7 cellular contexts compared by ENCODE assay signal in genomic region chr12:7186058-7186457, GRCh38. TPM values are rescaled to one million over a fixed set of nuclear protein-coding genes. Genes with fewer than 3 reads are reported as not detected.
DNase-seq lines count a peak whose midpoint lies in the region; ATAC-seq and TF ChIP-seq lines count a peak whose summit lies in the region.
"Not testable (repeated sequence)": the region's sequence is repeated elsewhere in the genome, so short reads cannot be mapped to it uniquely, and the experiment has no call there.
"Had no signal": no experiment of that assay in that cellular context is flagged by ENCODE, and none has a peak within 500 bp of the region (broad histone marks: within the 10 kb centered on the region; RNA-seq: fewer than 3 reads in every experiment).

No MANE protein-coding gene starts in this region.

- not testable (repeated sequence) for H2BK12ac ChIP-seq in mesenchymal stem cell (ENCODE audit: low read length in 2 of 2)

- H4K91ac ChIP-seq in mesenchymal stem cell (ENCODE audit: low read length), result not testable (repeated sequence)

- H2AFZ ChIP-seq in Loucy (ENCODE audit: low read length), result peak overlapping the region; percentile 64
- H2AFZ ChIP-seq in mesenchymal stem cell (ENCODE audit: low read depth, low read length), result not testable (repeated sequence)

- peaks cover 21% of the 10 kb centered on the region for H3K4me1 ChIP-seq in CD4-positive, CD25-positive, alpha-beta regulatory T cell (ENCODE audit: control insufficient read depth, insufficient read depth, low read length, poor library complexity, severe bottlenecking)
- peaks cover 39% of the 10 kb centered on the region for H3K4me1 ChIP-seq in Loucy (ENCODE audit: insufficient read depth, low read length, poor library complexity, severe bottlenecking)
- peaks cover 12% of the 10 kb centered on the region for H3K4me1 ChIP-seq in mesenchymal stem cell (ENCODE audit: control insufficient read depth, insufficient read depth, low read depth, low read length)

- not testable (repeated sequence) for H3K23ac ChIP-seq in mesenchymal stem cell (ENCODE audit: low read length in 2 of 2)

- TF ChIP-seq CTCF in Loucy (conservative IDR thresholded peaks at IDR 0.05; ENCODE audit: low read length); epithelial cell of esophagus (IDR thresholded peaks at IDR 0.05; ENCODE audit: insufficient read depth, low read depth, low read length, missing control alignments); neural crest cell (conservative IDR thresholded peaks at IDR 0.05): not testable (repeated sequence)

- H3K9me3 Mint-ChIP-seq in CD4-positive, CD25-positive, alpha-beta regulatory T cell; neural crest cell: not testable (repeated sequence)

- H3K27ac Mint-ChIP-seq in CD4-positive, CD25-positive, alpha-beta regulatory T cell; neural crest cell (ENCODE audit: unreplicated experiment): not testable (repeated sequence)

- H3K79me1 ChIP-seq in mesenchymal stem cell (replicated peaks; ENCODE audit: low read length, poor library complexity, severe bottlenecking), result not testable (repeated sequence)

- 50% methylated on average over 2 of the region's 2 CpGs for WGBS in mesenchymal stem cell

- H3K14ac ChIP-seq in mesenchymal stem cell (ENCODE audit: low read length in 2 of 2), result not testable (repeated sequence)

- H3K36me3 Mint-ChIP-seq in CD4-positive, CD25-positive, alpha-beta regulatory T cell; neural crest cell (ENCODE audit: low read depth): not testable (repeated sequence)

- not testable (repeated sequence) for H3K9me2 ChIP-seq in Loucy (replicated peaks; ENCODE audit: low read depth, low read length)

- H4K8ac ChIP-seq in mesenchymal stem cell (ENCODE audit: low read length), result not testable (repeated sequence)

- not testable (repeated sequence) for H3K4ac ChIP-seq in mesenchymal stem cell (ENCODE audit: low read depth in 1 of 2, low read length in 2 of 2)

- not testable (repeated sequence) for H4K20me1 ChIP-seq in Loucy (ENCODE audit: insufficient read depth, low read length, poor library complexity, severe bottlenecking)

- H3K4me1 Mint-ChIP-seq in CD4-positive, CD25-positive, alpha-beta regulatory T cell, result peaks cover 5 to 26% (median 16%) of the 10 kb centered on the region in 4 donors
- H3K4me1 Mint-ChIP-seq in neural crest cell, result peaks cover 20% of the 10 kb centered on the region

- peaks cover 10% of the 10 kb centered on the region for H3K27me3 Mint-ChIP-seq in CD4-positive, CD25-positive, alpha-beta regulatory T cell
- H3K27me3 Mint-ChIP-seq in neural crest cell (ENCODE audit: low read depth), result not testable (repeated sequence)

- H3K4me3 ChIP-seq in CD4-positive, CD25-positive, alpha-beta regulatory T cell (ENCODE audit: low read depth, low read length); Loucy (ENCODE audit: low read length, poor library complexity, severe bottlenecking); epithelial cell of esophagus (ENCODE audit: low read length); mesenchymal stem cell (ENCODE audit: insufficient read depth in 1 of 2, low read depth in 1 of 2, low read length in 2 of 2): not testable (repeated sequence)

- H3K9ac ChIP-seq in Loucy (ENCODE audit: low read depth, low read length, poor library complexity, severe bottlenecking), result peak overlapping the region; percentile 47
- H3K9ac ChIP-seq in mesenchymal stem cell (ENCODE audit: low read length), result not testable (repeated sequence)

- not testable (repeated sequence) for H3F3A ChIP-seq in Loucy (ENCODE audit: low read depth)

- H3K79me2 ChIP-seq in Loucy (ENCODE audit: insufficient read depth, low read length), result peaks cover 18% of the 10 kb centered on the region; the same call in 1 of the 2 replicates

- not testable (repeated sequence) for H2BK120ac ChIP-seq in mesenchymal stem cell (ENCODE audit: low read depth, low read length)

- H3K27me3 ChIP-seq in CD4-positive, CD25-positive, alpha-beta regulatory T cell (ENCODE audit: control insufficient read depth, insufficient read depth, low read length); Loucy (ENCODE audit: insufficient read depth, low read length, poor library complexity, severe bottlenecking): not testable (repeated sequence)
- H3K27me3 ChIP-seq in mesenchymal stem cell (ENCODE audit: control insufficient read depth in 1 of 2, insufficient read depth in 1 of 2, low read length in 2 of 2), result peaks cover 0 to 13% of the 10 kb centered on the region in 2 experiments

- not testable (repeated sequence) for H3K27ac ChIP-seq in CD4-positive, CD25-positive, alpha-beta regulatory T cell (ENCODE audit: insufficient read depth, low read length, poor library complexity, severe bottlenecking); mesenchymal stem cell (ENCODE audit: low read length, poor library complexity, severe bottlenecking)

- not testable (repeated sequence) for H2BK5ac ChIP-seq in mesenchymal stem cell (ENCODE audit: low read depth, low read length, poor library complexity, severe bottlenecking)

- peak overlapping the region in 3 of 4 donors; percentile 5 to 85 (median 54) for H3K4me3 Mint-ChIP-seq in CD4-positive, CD25-positive, alpha-beta regulatory T cell
- peak overlapping the region; percentile 38 for H3K4me3 Mint-ChIP-seq in neural crest cell

- not testable (repeated sequence) for H3K9me3 ChIP-seq in CD4-positive, CD25-positive, alpha-beta regulatory T cell (ENCODE audit: control insufficient read depth in 2 of 2, low read length in 2 of 2); Loucy (ENCODE audit: insufficient read depth, low read depth, low read length); mesenchymal stem cell (ENCODE audit: control insufficient read depth, low read length)

- H3K4me2 ChIP-seq in Loucy (ENCODE audit: low read depth, low read length, poor library complexity, severe bottlenecking), result peak overlapping the region; percentile 45
- not testable (repeated sequence) for H3K4me2 ChIP-seq in mesenchymal stem cell (ENCODE audit: low read length, poor library complexity, severe bottlenecking)

- not testable (repeated sequence) for ATAC-seq in CD4-positive, CD25-positive, alpha-beta regulatory T cell (ENCODE audit: low read depth in 2 of 2)

- not testable (repeated sequence) for DNase-seq in CD4-positive, CD25-positive, alpha-beta regulatory T cell; mesenchymal stem cell; neural crest cell (ENCODE audit: low read depth, low spot score)
- DNase-seq in GF-D8 (lab: John Stamatoyannopoulos, UW) (peak; percentile 18), epithelial cell of esophagus (ENCODE audit: low read depth) (peak; percentile 56)

- not testable (repeated sequence) for H3K18ac ChIP-seq in mesenchymal stem cell (ENCODE audit: low read depth in 1 of 2, low read length in 2 of 2)

- H2BK15ac ChIP-seq in mesenchymal stem cell (ENCODE audit: low read depth, poor library complexity, severe bottlenecking), result peak overlapping the region; percentile 46

- H3K36me3 ChIP-seq in CD4-positive, CD25-positive, alpha-beta regulatory T cell (ENCODE audit: control insufficient read depth, insufficient read depth, low read length); Loucy (ENCODE audit: insufficient read depth, low read length); mesenchymal stem cell (ENCODE audit: control insufficient read depth in 1 of 2, insufficient read depth in 2 of 2, low read depth in 1 of 2, low read length in 2 of 2): not testable (repeated sequence)

- H2AK5ac ChIP-seq in mesenchymal stem cell (ENCODE audit: low read length, severe bottlenecking), result not testable (repeated sequence)

RNA-seq across cellular contexts. Expression of gene PEX5, which starts 3.4 kb away (rescaled TPM):
- total RNA-seq in CD4-positive, CD25-positive, alpha-beta regulatory T cell, result 17.6 TPM
- polyA plus RNA-seq in CD4-positive, CD25-positive, alpha-beta regulatory T cell, result 10 to 100 TPM; 10.3 to 16.2 (median 12.8) TPM
- polyA plus RNA-seq in mesenchymal stem cell (2013, experiment 1 of 2), result 10.7 TPM
- polyA plus RNA-seq in mesenchymal stem cell (2013, experiment 2 of 2), result 11.8 TPM
- 40.2 and 42.2 TPM in 2 replicates for total RNA-seq in neural crest cell

RNA-seq across cellular contexts. Expression of gene CLSTN3, which starts 55.9 kb away (rescaled TPM):
- 64.9 TPM for total RNA-seq in CD4-positive, CD25-positive, alpha-beta regulatory T cell
- polyA plus RNA-seq in CD4-positive, CD25-positive, alpha-beta regulatory T cell, result 1 to 10 TPM; 2.2 to 4.1 (median 3.6) TPM
- 16.7 TPM for polyA plus RNA-seq in mesenchymal stem cell (2013, experiment 1 of 2)
- polyA plus RNA-seq in mesenchymal stem cell (2013, experiment 2 of 2), result 12.7 TPM
- 28.2 and 30.4 TPM in 2 replicates for total RNA-seq in neural crest cell

RNA-seq across cellular contexts. Expression of gene RBP5, which starts 57.4 kb away (rescaled TPM):
- not detected for total RNA-seq in CD4-positive, CD25-positive, alpha-beta regulatory T cell
- polyA plus RNA-seq in CD4-positive, CD25-positive, alpha-beta regulatory T cell, result not detected
- not detected for polyA plus RNA-seq in mesenchymal stem cell (2013, experiment 1 of 2)
- polyA plus RNA-seq in mesenchymal stem cell (2013, experiment 2 of 2), result not detected
- 0.65 and 1.0 TPM in 2 replicates for total RNA-seq in neural crest cell
- total RNA-seq: A673 had no signal
